Comparison of ENCODE assay signal across 9 cellular contexts in genomic region chr6:105452924-105453756, GRCh38. TPM values are rescaled to one million over a fixed set of nuclear protein-coding genes. Genes with fewer than 3 reads are reported as not detected.
DNase-seq lines count a peak whose midpoint lies in the region; ATAC-seq, FAIRE-seq and TF ChIP-seq lines count a peak whose summit lies in the region.
"Had no signal": no experiment of that assay in that cellular context is flagged by ENCODE, and none has a peak within 500 bp of the region (broad histone marks: within the 10 kb centered on the region; RNA-seq: fewer than 3 reads in every experiment).

No MANE protein-coding gene starts in this region.

- peak; percentile 67 for DNase-seq in activated CD8-positive, alpha-beta memory T cell treated with anti-CD3 and anti-CD28 coated beads, Interleukin-2, amount 50 U/mL, for 4 hours
- DNase-seq in urothelium cell line (ENCODE audit: low spot score): no peak
- DNase-seq in PC-3: no peak
- DNase-seq in frontal cortex (ENCODE audit: low spot score in 2 of 2): no peak

- H3K36me3 ChIP-seq in neuron (ENCODE audit: insufficient read depth, low read length) (no peaks in the 10 kb centered on the region), PC-3 (ENCODE audit: low read depth, low read length) (no peaks in the 10 kb centered on the region)

- H3K79me2 ChIP-seq in PC-3 (ENCODE audit: low read length): no peaks in the 10 kb centered on the region

- peak; percentile 88 for ATAC-seq in GM19023 (IDR thresholded peaks at IDR 0.05; ENCODE audit: unreplicated experiment)
- peak; percentile 70 for ATAC-seq in HG03378 (IDR thresholded peaks at IDR 0.05; ENCODE audit: unreplicated experiment)
- no peak for ATAC-seq in PC-3
- ATAC-seq in HG03139 (IDR thresholded peaks at IDR 0.05; ENCODE audit: unreplicated experiment): no peak

- CTCF ChIA-PET in PC-3 (lab: Charles Lee): no interaction called here

- H3K4me2 ChIP-seq in PC-3 (ENCODE audit: low read length): no peak overlapping the region

- TF ChIP-seq CTCF in PC-3 (conservative IDR thresholded peaks at IDR 0.05; ENCODE audit: low read depth, low read length): no peak

- H3K4me3 ChIP-seq in neuron (ENCODE audit: low read length) (peak overlapping the region; percentile 42), PC-3 (ENCODE audit: low read length) (no peak overlapping the region)

- H3K9me3 ChIP-seq in neuron (ENCODE audit: low read length) (peaks cover 2% of the 10 kb centered on the region), PC-3 (ENCODE audit: low read length) (no peaks in the 10 kb centered on the region)

- H4K20me1 ChIP-seq in PC-3 (ENCODE audit: low read length): no peaks in the 10 kb centered on the region

- no peak overlapping the region for H3K9ac ChIP-seq in PC-3 (ENCODE audit: low read length)

- no peaks in the 10 kb centered on the region for H3K9me2 ChIP-seq in PC-3 (replicated peaks; ENCODE audit: low read length)

- FAIRE-seq in urothelium cell line (lab: Jason Lieb, UNC) (no peak), frontal cortex (lab: Jason Lieb, UNC) (no peak)

- peaks cover 44% of the 10 kb centered on the region for H3K4me1 ChIP-seq in neuron (ENCODE audit: insufficient read depth, low read length)
- H3K4me1 ChIP-seq in PC-3 (ENCODE audit: insufficient read depth, low read length): no peaks in the 10 kb centered on the region

- POLR2A ChIA-PET in PC-3 (lab: Charles Lee; ENCODE audit: unreplicated experiment): no interaction called here

- H2AFZ ChIP-seq in neuron (ENCODE audit: low read depth, low read length) (peak overlapping the region; percentile 93), PC-3 (ENCODE audit: low read length) (no peak overlapping the region)

- H3K27me3 ChIP-seq in neuron (ENCODE audit: insufficient read depth, low read length) (no peaks in the 10 kb centered on the region), PC-3 (ENCODE audit: low read length) (no peaks in the 10 kb centered on the region)

- H3K27ac ChIP-seq in PC-3 (ENCODE audit: low read length): no peak overlapping the region
- H3K27ac ChIP-seq: epithelial cell of prostate had no signal

- BruUV-seq in PC-3 (replicated peaks; lab: Mats Ljungman, UMichigan): no TSS peak

- intact Hi-C loops in PC-3 (cut with micrococcal nuclease): no loop called here

- no peaks in the 10 kb centered on the region for H3F3A ChIP-seq in PC-3 (ENCODE audit: low read length, unreplicated experiment)

RNA-seq across cellular contexts. Expression of gene PREP, which starts 50.3 kb away (rescaled TPM):
- total RNA-seq in PC-3 (2014; rRNA removed) (16.9 and 18.5 TPM in 2 replicates), frontal cortex (33.0 TPM)

Comparison
In these comparisons a context has a peak if more than half of its experiments do, and no peak if none do; other contexts are left out.
1. ATAC-seq: peak in GM19023 (single experiment) and HG03378 (single experiment); none in PC-3 (single experiment) and HG03139 (single experiment).